Comparison of ENCODE assay signal across 19 cellular contexts in genomic region chr12:119674560-119674959, GRCh38. TPM values are rescaled to one million over a fixed set of nuclear protein-coding genes. Genes with fewer than 3 reads are reported as not detected.
A peak's percentile ranks its signal among the peaks of the same experiment; 100 is the strongest.
DNase-seq lines count a peak whose midpoint lies in the region; ATAC-seq and TF ChIP-seq lines count a peak whose summit lies in the region.
"Had no signal": no experiment of that assay in that cellular context is flagged by ENCODE, and none has a peak within 500 bp of the region (broad histone marks: within the 10 kb centered on the region; RNA-seq: fewer than 3 reads in every experiment).

No MANE protein-coding gene starts in this region.

- CTCF ChIA-PET in PC-9 (lab: Charles Lee) = interaction anchor here (0.6 kb wide), 1 partner anchor 551 kb away, joined by 3 read pairs; no protein-coding TSS in a partner anchor

- ATAC-seq in psoas muscle = peak in 2 of 4 donors; percentile 16 to 35
- no peak for ATAC-seq in left colon
- ATAC-seq: mucosa of descending colon, Panc1, WTC11 had no signal

- H3K27me3 ChIP-seq in PC-9 (ENCODE audit: insufficient read depth, low read depth) (no peaks in the 10 kb centered on the region), dorsolateral prefrontal cortex (no peaks in the 10 kb centered on the region), psoas muscle (ENCODE audit: insufficient read depth in 3 of 3, low read length in 2 of 3) (no peaks in the 10 kb centered on the region), WERI-Rb-1 (ENCODE audit: insufficient read depth, low read depth, severe bottlenecking) (no peaks in the 10 kb centered on the region)

- POLR2A ChIA-PET in PC-9 (lab: Charles Lee; ENCODE audit: unreplicated experiment) = no interaction called here

- H3K4me3 ChIP-seq in PC-9 (no peak overlapping the region), dorsolateral prefrontal cortex (no peak overlapping the region), psoas muscle (no peak overlapping the region), WERI-Rb-1 (ENCODE audit: low read depth, low read length) (no peak overlapping the region)
- H3K4me3 ChIP-seq: mucosa of descending colon had no signal

- DNase-seq in PC-9 = peak; percentile 74 to 77
- no peak for DNase-seq in dorsolateral prefrontal cortex
- no peak for DNase-seq in psoas muscle
- no peak for DNase-seq in WERI-Rb-1
- DNase-seq in DMS 273 treated with DMSO at 0.1 percent for 48 hours (lab: John Stamatoyannopoulos, UW) = no peak
- DNase-seq in NAMALWA (ENCODE audit: low spot score) = no peak
- no peak for DNase-seq in left colon
- DNase-seq: activated CD8-positive, alpha-beta memory T cell treated with anti-CD3 and anti-CD28 coated beads, Interleukin-2, amount 50 U/mL, for 48 hours; glutamatergic neuron; HCEC 1CT; islet precursor cell; NCI-H1694 treated with DMSO at 0.1 percent for 48 hours; NCI-H526; stimulated activated CD4-positive, alpha-beta T cell treated with anti-CD3 and anti-CD28 coated beads, Interleukin-12 subunit alpha, Interleukin-12 subunit beta, amount 100 ng/mL, for 4 hours; SW 1271 had no signal

- peaks cover 31% of the 10 kb centered on the region for H3F3A ChIP-seq in PC-9 (ENCODE audit: insufficient read depth, low read depth)

- no TSS peak for BruUV-seq in PC-9 (replicated peaks; lab: Mats Ljungman, UMichigan)

- H3K9me2 ChIP-seq in PC-9 (ENCODE audit: insufficient read depth) = no peaks in the 10 kb centered on the region

- intact Hi-C loops in PC-9 (cut with micrococcal nuclease; ENCODE audit: unreplicated experiment) (no loop called here), dorsolateral prefrontal cortex (cut with DNase I) (loop anchor here in 1 of 2 donors (10.0 kb wide), 1 partner anchor 220 kb away; no protein-coding TSS in a partner anchor), psoas muscle (cut with DNase I) (no loop called here), left colon (cut with DNase I, micrococcal nuclease) (no loop called here)

- peaks cover 26% of the 10 kb centered on the region for H3K79me2 ChIP-seq in PC-9 (ENCODE audit: low read depth)

- H3K9me3 ChIP-seq in PC-9 (ENCODE audit: insufficient read depth, low read depth) (no peaks in the 10 kb centered on the region), psoas muscle (no peaks in the 10 kb centered on the region), WERI-Rb-1 (ENCODE audit: severe bottlenecking) (no peaks in the 10 kb centered on the region)
- H3K9me3 ChIP-seq: mucosa of descending colon had no signal

- peaks cover 33% of the 10 kb centered on the region for H3K4me1 ChIP-seq in PC-9 (replicated peaks; ENCODE audit: insufficient read depth)
- H3K4me1 ChIP-seq in psoas muscle = peaks cover 19% of the 10 kb centered on the region

- peak overlapping the region; percentile 47 for H3K27ac ChIP-seq in PC-9
- peak overlapping the region in 53 of 59 donors; percentile 11 to 94 (median 68) for H3K27ac ChIP-seq in dorsolateral prefrontal cortex
- peak overlapping the region; percentile 19 for H3K27ac ChIP-seq in psoas muscle
- H3K27ac ChIP-seq in WERI-Rb-1 = no peak overlapping the region

- 73 to 90% (median 76%) methylated on average over 4 of the region's 4 CpGs for WGBS in psoas muscle, 3 donors

- 0 out of 2 replicates have a peak, but pooled peaks cover 10% of the 10 kb centered on the region for H4K20me1 ChIP-seq in PC-9 (ENCODE audit: insufficient read depth)

- H2AFZ ChIP-seq in PC-9 = no peak overlapping the region

- H3K36me3 ChIP-seq in PC-9 (ENCODE audit: low read depth) (peaks cover 64% of the 10 kb centered on the region), psoas muscle (ENCODE audit: insufficient read depth in 1 of 2, low read depth in 1 of 2) (peaks cover 29 to 99% of the 10 kb centered on the region in 2 donors), WERI-Rb-1 (peaks cover 100% of the 10 kb centered on the region)

- TF ChIP-seq CTCF in PC-9 (conservative IDR thresholded peaks at IDR 0.05) (no peak), dorsolateral prefrontal cortex (IDR thresholded peaks at IDR 0.05 in 54 of 56, conservative IDR thresholded peaks at IDR 0.05 in 2 of 56; ENCODE audit: low read depth in 1 of 56, partially characterized antibody in 56 of 56) (no peak), psoas muscle (IDR thresholded peaks at IDR 0.05) (no peak), WERI-Rb-1 (IDR thresholded peaks at IDR 0.05; ENCODE audit: low read depth, low read length) (no peak)

- H3K4me2 ChIP-seq in PC-9 = no peak overlapping the region

- TF ChIP-seq POLR2A in GM19193 (IDR thresholded peaks at IDR 0.05; ENCODE audit: extremely low read depth, insufficient read depth, insufficient read length) = peak; percentile 8

RNA-seq across cellular contexts. Expression of gene PRKAB1, which starts 6.6 kb away (rescaled TPM):
- total RNA-seq in PC-9 (2021) = 24.8 and 30.0 TPM in 2 replicates
- total RNA-seq in dorsolateral prefrontal cortex = 10 to 100 TPM; 17.0 to 44.5 (median 30.2) TPM
- 10 to 100 TPM in 2 of 4 donors, 1 to 10 TPM in 2; 9.0 to 16.7 (median 10.9) TPM for total RNA-seq in psoas muscle
- 10 to 100 TPM; 11.7 to 14.9 (median 11.9) TPM for polyA plus RNA-seq in psoas muscle
- 100 to 1,000 TPM in 1 of 2 donors, 10 to 100 TPM in 1; 62.2 to 111 TPM for total RNA-seq in left colon

Comparison
In these comparisons a context has a peak if more than half of its experiments do, and no peak if none do; other contexts are left out.
1. DNase-seq: peak in PC-9 (2 of 2); none in dorsolateral prefrontal cortex (0 of 10), psoas muscle (0 of 2), WERI-Rb-1 (single experiment), DMS 273 treated with DMSO at 0.1 percent for 48 hours (single experiment), NAMALWA (single experiment) and left colon (0 of 2).